ENCODE assay signal across 12 cellular contexts in the genomic region with DNA sequence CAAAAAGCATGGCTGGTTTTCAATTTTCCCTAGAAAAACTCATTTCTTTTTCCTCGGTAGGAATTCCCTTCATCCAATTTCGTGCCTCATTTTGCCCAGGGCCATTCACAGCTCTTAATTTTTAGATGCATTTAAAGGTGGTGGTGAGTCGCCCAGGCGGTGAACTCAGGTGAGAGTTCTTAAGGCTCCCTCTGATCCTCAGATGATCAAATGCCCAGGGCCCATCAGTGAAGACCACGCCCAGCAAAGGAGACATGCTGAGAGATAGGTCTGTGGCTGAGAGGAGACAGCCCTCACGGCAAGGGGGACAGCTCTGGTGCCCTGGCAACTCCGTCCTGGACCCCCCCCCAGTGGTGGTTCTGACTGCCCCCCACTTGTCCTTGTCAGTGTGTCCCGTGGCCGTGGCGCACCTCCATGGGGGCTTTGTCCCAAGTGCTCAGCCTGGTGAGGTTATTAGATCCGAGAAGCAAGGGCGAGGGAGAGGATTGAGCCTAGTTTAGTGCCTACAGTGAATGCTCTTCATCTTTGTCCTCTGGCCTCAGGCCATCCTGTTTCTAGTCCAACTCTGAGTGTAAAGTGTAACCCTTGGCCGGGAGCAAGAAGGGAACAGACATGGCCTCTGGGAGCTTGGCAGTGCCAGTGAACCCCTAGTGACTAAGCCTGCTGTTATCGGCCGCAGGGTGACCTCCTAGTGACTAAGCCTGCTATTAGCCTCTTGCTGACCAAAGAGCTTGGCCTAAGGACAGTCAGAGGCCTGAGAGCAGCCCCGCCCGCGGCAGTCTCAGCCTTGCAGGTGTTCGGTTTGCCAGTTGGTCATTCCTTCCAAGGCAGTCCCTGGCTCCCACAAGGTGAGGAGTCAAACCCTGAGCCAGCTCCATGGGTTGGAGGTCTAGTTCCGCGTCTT.
DNase-seq lines count a peak whose midpoint lies in the region; ATAC-seq, FAIRE-seq and TF ChIP-seq lines count a peak whose summit lies in the region.
"Had no signal": no experiment of that assay in that cellular context is flagged by ENCODE, and none has a peak within 500 bp of the region (broad histone marks: within the 10 kb centered on the region; RNA-seq: fewer than 3 reads in every experiment).

No MANE protein-coding gene starts in this region.

- no peak overlapping the region for H3K14ac ChIP-seq in neuronal stem cell (ENCODE audit: low read length)

- DNase-seq in Caco-2 (peak in 1 of 2 experiments; percentile 73), Panc1 (ENCODE audit: low read depth, low spot score) (peak; percentile 81), fibroblast of villous mesenchyme (ENCODE audit: low read depth) (peak; percentile 12), neuronal stem cell (ENCODE audit: low spot score) (no peak), GM12892 (ENCODE audit: insufficient read length) (no peak), NCI-H446 treated with DMSO at 0.1 percent for 48 hours (lab: John Stamatoyannopoulos, UW) (no peak), inferior parietal cortex (ENCODE audit: extremely low spot score) (no peak)
- DNase-seq: CD4-positive, CD25-positive, alpha-beta regulatory T cell; NCI-H1048; NK-92 treated with Interleukin-12 subunit alpha and Interleukin-12 subunit beta, amount 100 ng/mL, for 24 hours; stimulated activated naive B cell treated with anti-CD40 and anti-IgM and Interleukin-4, amounts not matched to agents 10 μg/mL and 1 μg/mL and 100 μg/mL, for 72 hours had no signal

- H3K23ac ChIP-seq in neuronal stem cell (ENCODE audit: low read depth, low read length, poor library complexity) = no peak overlapping the region

- no peak overlapping the region for H2BK120ac ChIP-seq in neuronal stem cell (ENCODE audit: low read depth, low read length)

- FAIRE-seq in GM12892 (lab: Jason Lieb, UNC) = no peak

- H3K9me3 Mint-ChIP-seq in Caco-2 (ENCODE audit: unreplicated experiment) = no peaks in the 10 kb centered on the region
- H3K9me3 Mint-ChIP-seq: CD4-positive, CD25-positive, alpha-beta regulatory T cell; stimulated activated naive B cell treated with anti-CD40 and anti-IgM and Interleukin-4, amounts not matched to agents 10 μg/mL and 1 μg/mL and 100 μg/mL, for 72 hours had no signal

- no peaks in the 10 kb centered on the region for H3K79me1 ChIP-seq in neuronal stem cell (ENCODE audit: low read depth, low read length)

- peaks cover 50% of the 10 kb centered on the region for H3K36me3 Mint-ChIP-seq in Caco-2 (ENCODE audit: insufficient read depth, unreplicated experiment)
- H3K36me3 Mint-ChIP-seq: CD4-positive, CD25-positive, alpha-beta regulatory T cell; stimulated activated naive B cell treated with anti-CD40 and anti-IgM and Interleukin-4, amounts not matched to agents 10 μg/mL and 1 μg/mL and 100 μg/mL, for 72 hours had no signal

- POLR2A ChIA-PET in Caco-2 (lab: Charles Lee) (no interaction called here), Panc1 (lab: Charles Lee) (interaction anchor here (0.6 kb wide), 1 partner anchor 971 kb away, joined by 9 read pairs; the partner anchor contains the start of gene NADSYN1)

- H3K4me3 ChIP-seq in Caco-2 (ENCODE audit: low read depth, low read length) (no peak overlapping the region), Panc1 (ENCODE audit: low read depth in 2 of 2, low read length in 2 of 2) (peak overlapping the region in 1 of 2 experiments; percentile 17; a peak in 2 of 4 replicates), fibroblast of villous mesenchyme (ENCODE audit: low read depth, low read length) (no peak overlapping the region), neuronal stem cell (ENCODE audit: low read length in 2 of 2) (no peak overlapping the region)

- no peak overlapping the region for H3K4ac ChIP-seq in neuronal stem cell (ENCODE audit: low read length)

- TF ChIP-seq POLR2A in GM12892 (IDR thresholded peaks at IDR 0.05; ENCODE audit: low read depth, low read length) = no peak

- H3K27me3 Mint-ChIP-seq in Caco-2 (ENCODE audit: insufficient read depth, unreplicated experiment) = no peaks in the 10 kb centered on the region

- in situ Hi-C loops in Panc1 (cut with HindIII; ENCODE audit: low pct_unique_long_range_greater_than_20kb, low sequenced_read_pairs) = no loop called here

- H2AK5ac ChIP-seq in neuronal stem cell (ENCODE audit: low read depth, low read length) = no peak overlapping the region

- no peak overlapping the region for H4K8ac ChIP-seq in neuronal stem cell (ENCODE audit: low read depth, low read length)

- intact Hi-C loops in Caco-2 (cut with micrococcal nuclease; ENCODE audit: unreplicated experiment) (no loop called here), Panc1 (cut with micrococcal nuclease; ENCODE audit: unreplicated experiment) (no loop called here)

- H4K91ac ChIP-seq in neuronal stem cell (ENCODE audit: low read depth, low read length, poor library complexity) = no peak overlapping the region

- peak overlapping the region; percentile 51 for H3K9ac ChIP-seq in neuronal stem cell (ENCODE audit: low read depth, low read length, poor library complexity)

- H3K27me3 ChIP-seq in Caco-2 (replicated peaks; ENCODE audit: control insufficient read depth, insufficient read depth, low read length) (no peaks in the 10 kb centered on the region), Panc1 (ENCODE audit: control insufficient read depth, insufficient read depth, low read length) (no peaks in the 10 kb centered on the region), neuronal stem cell (ENCODE audit: control insufficient read depth in 3 of 3, insufficient read depth in 3 of 3, low read depth in 1 of 3, low read length in 3 of 3) (no peaks in the 10 kb centered on the region)

- WGBS in neuronal stem cell (ENCODE audit: extremely low coverage in 2 of 2, insufficient read length in 2 of 2, insufficient replicate concordance in 1 of 2), 2 donors = no CpG with 5 or more reads among the region's 21 CpGs

- H3K36me3 ChIP-seq in Caco-2 (ENCODE audit: control insufficient read depth, insufficient read depth, low read length) (no peaks in the 10 kb centered on the region), Panc1 (ENCODE audit: control insufficient read depth, insufficient read depth, low read length) (no peaks in the 10 kb centered on the region), neuronal stem cell (replicated peaks in 1 of 2; ENCODE audit: control insufficient read depth in 2 of 2, insufficient read depth in 2 of 2, low read length in 2 of 2) (peaks cover 0 to 55% of the 10 kb centered on the region in 2 donors)

- CTCF ChIA-PET in Caco-2 (lab: Charles Lee) (no interaction called here), Panc1 (lab: Charles Lee) (interaction anchor here (0.6 to 1.5 kb wide), 3 partner anchors 12 to 943 kb away, joined by 4 to 7 read pairs (median 6); no protein-coding TSS in a partner anchor)

- H3K4me1 ChIP-seq in Caco-2 = no peaks in the 10 kb centered on the region; the same call in 1 of the 2 replicates
- peaks cover 35% of the 10 kb centered on the region for H3K4me1 ChIP-seq in Panc1 (ENCODE audit: control insufficient read depth, insufficient read depth, low read length)
- peaks cover 3 to 17% of the 10 kb centered on the region in 2 donors for H3K4me1 ChIP-seq in neuronal stem cell (ENCODE audit: control insufficient read depth in 2 of 2, insufficient read depth in 1 of 2, low read depth in 1 of 2, low read length in 2 of 2)

- peak overlapping the region; percentile 46 for H3K27ac Mint-ChIP-seq in Caco-2 (ENCODE audit: unreplicated experiment)
- H3K27ac Mint-ChIP-seq: CD4-positive, CD25-positive, alpha-beta regulatory T cell; stimulated activated naive B cell treated with anti-CD40 and anti-IgM and Interleukin-4, amounts not matched to agents 10 μg/mL and 1 μg/mL and 100 μg/mL, for 72 hours had no signal

- no peak overlapping the region for H2BK12ac ChIP-seq in neuronal stem cell (ENCODE audit: low read length)

- H3K27ac ChIP-seq in Panc1 (ENCODE audit: low read length) (peak overlapping the region; percentile 67), neuronal stem cell (replicated peaks; ENCODE audit: low read length) (no peak overlapping the region)

- H3K4me3 Mint-ChIP-seq in Caco-2 (ENCODE audit: unreplicated experiment) = no peak overlapping the region
- H3K4me3 Mint-ChIP-seq: CD4-positive, CD25-positive, alpha-beta regulatory T cell; stimulated activated naive B cell treated with anti-CD40 and anti-IgM and Interleukin-4, amounts not matched to agents 10 μg/mL and 1 μg/mL and 100 μg/mL, for 72 hours had no signal

- H3K18ac ChIP-seq in neuronal stem cell (ENCODE audit: low read length) = no peak overlapping the region

- H2BK15ac ChIP-seq in neuronal stem cell (ENCODE audit: low read length) = no peak overlapping the region

- H3K4me1 Mint-ChIP-seq in Caco-2 (ENCODE audit: low read depth, unreplicated experiment) = no peaks in the 10 kb centered on the region
- H3K4me1 Mint-ChIP-seq: CD4-positive, CD25-positive, alpha-beta regulatory T cell; stimulated activated naive B cell treated with anti-CD40 and anti-IgM and Interleukin-4, amounts not matched to agents 10 μg/mL and 1 μg/mL and 100 μg/mL, for 72 hours had no signal

- ATAC-seq in Panc1 = peak; percentile 93
- no peak for ATAC-seq in HG02763 (IDR thresholded peaks at IDR 0.05; ENCODE audit: unreplicated experiment)

- TF ChIP-seq CTCF in Caco-2 (IDR thresholded peaks at IDR 0.05; ENCODE audit: insufficient read depth in 1 of 2, low read depth in 1 of 2, low read length in 1 of 2, severe bottlenecking in 1 of 2, unreplicated experiment in 1 of 2) (no peak), Panc1 (IDR thresholded peaks at IDR 0.05) (no peak), fibroblast of villous mesenchyme (IDR thresholded peaks at IDR 0.05; ENCODE audit: insufficient read depth, low read depth, low read length) (no peak)

- no peak overlapping the region for H3K4me2 ChIP-seq in neuronal stem cell (ENCODE audit: insufficient read depth, low read length, poor library complexity, severe bottlenecking)

- no peak overlapping the region for H2BK5ac ChIP-seq in neuronal stem cell (ENCODE audit: low read length)

- H2AFZ ChIP-seq in neuronal stem cell (ENCODE audit: low read length) = no peak overlapping the region

- H3K9me3 ChIP-seq in Caco-2 (no peaks in the 10 kb centered on the region), Panc1 (ENCODE audit: control insufficient read depth, insufficient read depth, low read depth, low read length) (no peaks in the 10 kb centered on the region), neuronal stem cell (replicated peaks in 1 of 2; ENCODE audit: control insufficient read depth in 2 of 2, insufficient read depth in 1 of 2, low read depth in 1 of 2, low read length in 2 of 2) (no peaks in the 10 kb centered on the region)

- no TSS peak for BruUV-seq in Caco-2 (replicated peaks; lab: Mats Ljungman, UMichigan)
- no TSS peak for BruUV-seq in Panc1 (replicated peaks; lab: Mats Ljungman, UMichigan)

Comparison
In these comparisons a context has a peak if more than half of its experiments do, and no peak if none do; other contexts are left out.
1. DNase-seq: peak in Panc1 (single experiment) and fibroblast of villous mesenchyme (single experiment); none in neuronal stem cell (single experiment), GM12892 (single experiment), NCI-H446 treated with DMSO at 0.1 percent for 48 hours (single experiment) and inferior parietal cortex (single experiment).